Comparison of ENCODE assay signal across 8 cellular contexts in genomic region chr3:184314363-184314699, GRCh38. TPM values are rescaled to one million over a fixed set of nuclear protein-coding genes. Genes with fewer than 3 reads are reported as not detected.
A peak's percentile ranks its signal among the peaks of the same experiment; 100 is the strongest.
DNase-seq lines count a peak whose midpoint lies in the region; ATAC-seq and TF ChIP-seq lines count a peak whose summit lies in the region.

Gene EIF4G1, plus strand, starts transcription at chr3:184314606. Its CDS starts 1,191 bp downstream, at chr3:184315797.

- ATAC-seq in HG02852 (IDR thresholded peaks at IDR 0.05; ENCODE audit: unreplicated experiment) (peak; percentile 87), heart right ventricle (peak; percentile 84 to 94 (median 88)), upper lobe of right lung (peak; percentile 91)

- TF ChIP-seq CTCF in GM13976 (IDR thresholded peaks at IDR 0.05; ENCODE audit: borderline replicate concordance, control extremely low read depth, extremely low read depth, insufficient read depth, missing control alignments) = no peak
- TF ChIP-seq CTCF in adrenal gland (IDR thresholded peaks at IDR 0.05) = no peak
- no peak for TF ChIP-seq CTCF in heart right ventricle (IDR thresholded peaks at IDR 0.05)
- TF ChIP-seq CTCF in progenitor cell of endocrine pancreas (IDR thresholded peaks at IDR 0.05; ENCODE audit: unreplicated experiment) = no peak
- no peak for TF ChIP-seq CTCF in upper lobe of right lung (IDR thresholded peaks at IDR 0.05)

- H3K27ac ChIP-seq in adrenal gland = peak within 1 kb of the TSS; percentile 94 to 100 (median 96)
- peak within 1 kb of the TSS; percentile 96 to 100 (median 98) for H3K27ac ChIP-seq in heart right ventricle
- H3K27ac ChIP-seq in upper lobe of right lung = peak within 1 kb of the TSS; percentile 90

- peak in 1 of 2 donors; percentile 88 for TF ChIP-seq POLR2A in adrenal gland (IDR thresholded peaks at IDR 0.05)

- H3K4me1 ChIP-seq in adrenal gland (replicated peaks in 1 of 2) = peaks cover 33 to 40% of the 10 kb centered on the region in 2 donors
- peaks cover 24 to 48% (median 42%) of the 10 kb centered on the region in 9 donors for H3K4me1 ChIP-seq in heart right ventricle
- H3K4me1 ChIP-seq in upper lobe of right lung = peaks cover 31% of the 10 kb centered on the region

- WGBS in adrenal gland, 4 donors = 0 to 1% (median 0%) methylated on average over 2 to 40 of the region's 40 CpGs
- 0% methylated on average over 40 of the region's 40 CpGs for WGBS in heart right ventricle, 2 donors

- peaks cover 19% of the 10 kb centered on the region for H3K4me1 Mint-ChIP-seq in progenitor cell of endocrine pancreas (ENCODE audit: low read depth)

- peaks cover 0 to 25% of the 10 kb centered on the region in 2 donors for H3K36me3 ChIP-seq in adrenal gland (replicated peaks in 1 of 2)
- peaks cover 0 to 34% (median 18%) of the 10 kb centered on the region in 9 donors for H3K36me3 ChIP-seq in heart right ventricle
- peaks cover 34% of the 10 kb centered on the region for H3K36me3 ChIP-seq in upper lobe of right lung

- peak within 1 kb of the TSS; percentile 79 for H3K4me3 Mint-ChIP-seq in progenitor cell of endocrine pancreas (ENCODE audit: low read depth)

- in situ Hi-C loops in GM13976 (cut with MboI; ENCODE audit: low sequenced_read_pairs, unreplicated experiment) = no loop called here

- H3K9me3 Mint-ChIP-seq in progenitor cell of endocrine pancreas (ENCODE audit: low read depth) = no peaks in the 10 kb centered on the region

- H3K27me3 Mint-ChIP-seq in progenitor cell of endocrine pancreas = no peaks in the 10 kb centered on the region

- H3K36me3 Mint-ChIP-seq in progenitor cell of endocrine pancreas (ENCODE audit: insufficient read depth) = peaks cover 15% of the 10 kb centered on the region

- H3K9me3 ChIP-seq in adrenal gland (replicated peaks in 1 of 3) (no peaks in the 10 kb centered on the region), heart right ventricle (no peaks in the 10 kb centered on the region), upper lobe of right lung (no peaks in the 10 kb centered on the region)

- H3K4me3 ChIP-seq in adrenal gland (peak within 1 kb of the TSS; percentile 49 to 99 (median 92)), heart right ventricle (peak within 1 kb of the TSS; percentile 68 to 95 (median 85)), upper lobe of right lung (peak within 1 kb of the TSS; percentile 85)

- peak within 1 kb of the TSS; percentile 92 for H3K27ac Mint-ChIP-seq in progenitor cell of endocrine pancreas

- peak; percentile 99 for DNase-seq in GM13976 (ENCODE audit: low spot score)
- peak; percentile 98 for DNase-seq in NCI-H146 (lab: John Stamatoyannopoulos, UW)
- peak; percentile 89 to 94 (median 91) for DNase-seq in T-helper 1 cell
- DNase-seq in adrenal gland = peak; percentile 94 to 97 (median 96)
- peak; percentile 94 to 96 for DNase-seq in heart right ventricle
- DNase-seq in progenitor cell of endocrine pancreas (ENCODE audit: low spot score, unreplicated experiment) = peak; percentile 83
- DNase-seq in upper lobe of right lung = peak; percentile 98

- H3K27me3 ChIP-seq in adrenal gland (no peaks in the 10 kb centered on the region), heart right ventricle (no peaks in the 10 kb centered on the region), upper lobe of right lung (no peaks in the 10 kb centered on the region)

- intact Hi-C loops in adrenal gland (cut with DNase I) (no loop called here), heart right ventricle (cut with DNase I) (loop anchor here in 5 of 10 donors (2.0 to 10.0 kb wide), 7 partner anchors 16 to 690 kb away; partner anchors contain the start of genes ABCF3 (in 1 of the 5), DVL3 (in 1 of the 5) and PSMD2 (in 1 of the 5)), upper lobe of right lung (cut with DNase I) (no loop called here)

RNA-seq across cellular contexts. Expression of gene EIF4G1, which starts in this region (rescaled TPM):
- total RNA-seq in adrenal gland (100 to 1,000 TPM; 289 to 600 (median 369) TPM), heart right ventricle (100 to 1,000 TPM; 203 to 316 (median 209) TPM), progenitor cell of endocrine pancreas (333 and 341 TPM in 2 replicates), upper lobe of right lung (295 TPM)
- polyA plus RNA-seq in adrenal gland (100 to 1,000 TPM; 248 to 411 (median 268) TPM), heart right ventricle (100 to 1,000 TPM; 142 to 277 TPM)

Comparison
In these comparisons a context has a peak if more than half of its experiments do, and no peak if none do; other contexts are left out.
1. Peak in every context shown above with its lines: DNase-seq, ATAC-seq, H3K4me3 ChIP-seq and H3K27ac ChIP-seq.